Comparison of ENCODE assay signal across 8 cellular contexts in genomic region chr12:124520258-124520657, GRCh38. TPM values are rescaled to one million over a fixed set of nuclear protein-coding genes. Genes with fewer than 3 reads are reported as not detected.
DNase-seq lines count a peak whose midpoint lies in the region; ATAC-seq and TF ChIP-seq lines count a peak whose summit lies in the region.

No MANE protein-coding gene starts in this region.

- peak overlapping the region; percentile 94 to 95 for H3K27ac ChIP-seq in lung (ENCODE audit: low read depth in 1 of 2, low read length in 1 of 2)
- H3K27ac ChIP-seq in transverse colon = peak overlapping the region; percentile 96 to 100 (median 98)

- in situ Hi-C loops in transverse colon (cut with MboI; ENCODE audit: low pct_ligation_motif_present in 1 of 4, low pct_unique_long_range_greater_than_20kb in 1 of 4, low sequenced_read_pairs in 3 of 4) = no loop called here

- TF ChIP-seq EP300 in transverse colon (IDR thresholded peaks at IDR 0.05; ENCODE audit: low read depth) = no peak

- H3K9me3 ChIP-seq in lung (ENCODE audit: control insufficient read depth in 2 of 2, insufficient read depth in 1 of 2, low read length in 1 of 2) (no peaks in the 10 kb centered on the region), transverse colon (no peaks in the 10 kb centered on the region)

- H3K4me1 ChIP-seq in lung (ENCODE audit: control insufficient read depth in 2 of 2, insufficient read depth in 2 of 2, low read length in 2 of 2) = peaks cover 20 to 36% of the 10 kb centered on the region in 2 donors
- H3K4me1 ChIP-seq in transverse colon = peaks cover 40 to 65% (median 48%) of the 10 kb centered on the region in 4 donors

- H3K27me3 ChIP-seq in lung (ENCODE audit: control insufficient read depth, insufficient read depth) (no peaks in the 10 kb centered on the region), transverse colon (no peaks in the 10 kb centered on the region)

- WGBS in lung, 2 donors = 44 to 55% methylated on average over 15 of the region's 15 CpGs
- WGBS in transverse colon (ENCODE audit: low coverage in 1 of 2), 2 donors = 38% methylated on average over 15 of the region's 15 CpGs; no CpG with 5 or more reads in 1 of the 2 donors

- no peak for TF ChIP-seq POLR2A in transverse colon (IDR thresholded peaks at IDR 0.05)

- peak overlapping the region; percentile 100 for H3K27ac Mint-ChIP-seq in chondrocyte (ENCODE audit: unreplicated experiment)

- peaks cover 1% of the 10 kb centered on the region for H3K36me3 Mint-ChIP-seq in chondrocyte (ENCODE audit: low read depth)

- H3K36me3 ChIP-seq in lung (ENCODE audit: control insufficient read depth in 2 of 2, insufficient read depth in 2 of 2, low read length in 2 of 2) (peaks cover 0 to 1% of the 10 kb centered on the region in 2 donors), transverse colon (no peaks in the 10 kb centered on the region)

- H3K4me3 Mint-ChIP-seq in chondrocyte (ENCODE audit: unreplicated experiment) = no peak overlapping the region

- H3K27me3 Mint-ChIP-seq in chondrocyte (ENCODE audit: low read depth) = no peaks in the 10 kb centered on the region

- ATAC-seq in lung (ENCODE audit: insufficient read depth, low FRiP score) (peak; percentile 15), GM18517 (IDR thresholded peaks at IDR 0.05; ENCODE audit: unreplicated experiment) (no peak), GM21526 (IDR thresholded peaks at IDR 0.05; ENCODE audit: low FRiP score, unreplicated experiment) (no peak)

- H3K9me3 Mint-ChIP-seq in chondrocyte (ENCODE audit: low read depth) = no peaks in the 10 kb centered on the region

- intact Hi-C loops in transverse colon (cut with DNase I; ENCODE audit: low total_unique reads) = no loop called here

- peaks cover 73% of the 10 kb centered on the region for H3K4me1 Mint-ChIP-seq in chondrocyte (ENCODE audit: low read depth)

- H3K4me3 ChIP-seq in lung (no peak overlapping the region), transverse colon (no peak overlapping the region)

- TF ChIP-seq CTCF in chondrocyte (IDR thresholded peaks at IDR 0.05) = no peak
- no peak for TF ChIP-seq CTCF in lung (IDR thresholded peaks at IDR 0.05; ENCODE audit: control extremely low read depth, extremely low read depth)
- TF ChIP-seq CTCF in transverse colon (IDR thresholded peaks at IDR 0.05) = no peak

- DNase-seq in DMS 273 (lab: John Stamatoyannopoulos, UW; ENCODE audit: unreplicated experiment) (peak; percentile 72), DMS 273 treated with DMSO at 0.1 percent for 48 hours (lab: John Stamatoyannopoulos, UW) (no peak), chondrocyte (ENCODE audit: low spot score) (no peak), lung (ENCODE audit: low spot score) (peak; percentile 83), transverse colon (peak; percentile 44), NCI-H524 treated with DMSO at 0.1 percent for 48 hours (lab: John Stamatoyannopoulos, UW) (no peak)

RNA-seq across cellular contexts. Expression of gene NCOR2, which starts 47.2 kb away (rescaled TPM):
- total RNA-seq in chondrocyte = 327 to 390 TPM (median 348 TPM) in 3 replicates
- 100 to 1,000 TPM; 166 to 361 TPM for total RNA-seq in lung
- polyA plus RNA-seq in lung = 10 to 100 TPM; 81.4 to 98.7 TPM
- 100 to 1,000 TPM in 2 of 4 donors, 10 to 100 TPM in 2; 72.1 to 460 (median 119) TPM for total RNA-seq in transverse colon

Comparison
In these comparisons a context has a peak if more than half of its experiments do, and no peak if none do; other contexts are left out.
1. DNase-seq: peak in DMS 273 (single experiment), lung (single experiment) and transverse colon (single experiment); none in DMS 273 treated with DMSO at 0.1 percent for 48 hours (single experiment), chondrocyte (single experiment) and NCI-H524 treated with DMSO at 0.1 percent for 48 hours (single experiment).